13 cellular contexts compared by ENCODE assay signal in genomic region chr5:56128166-56128565, GRCh38.
DNase-seq lines count a peak whose midpoint lies in the region; ATAC-seq and TF ChIP-seq lines count a peak whose summit lies in the region.
"Had no signal": no experiment of that assay in that cellular context is flagged by ENCODE, and none has a peak within 500 bp of the region (broad histone marks: within the 10 kb centered on the region; RNA-seq: fewer than 3 reads in every experiment).

No MANE protein-coding gene starts in this region.

- peaks cover 10 to 15% of the 10 kb centered on the region in 2 donors for H3K4me1 ChIP-seq in left lung

- no peak for ATAC-seq in T-helper 17 cell
- peak; percentile 82 for ATAC-seq in activated naive CD4-positive, alpha-beta T cell treated with anti-CD3 and anti-CD28 coated beads, Interleukin-2, amount 50 U/mL, for 72 hours
- ATAC-seq in left lung, result no peak
- ATAC-seq in GM21737 (IDR thresholded peaks at IDR 0.05; ENCODE audit: unreplicated experiment), result no peak
- ATAC-seq: natural killer cell had no signal

- no peaks in the 10 kb centered on the region for H3K36me3 ChIP-seq in left lung
- H3K36me3 ChIP-seq: BE2C had no signal

- peak overlapping the region in 1 of 2 donors; percentile 15 for H3K27ac ChIP-seq in left lung

- no peaks in the 10 kb centered on the region for H3K36me3 Mint-ChIP-seq in T-helper 17 cell (ENCODE audit: low read depth)
- peaks cover 7 to 22% of the 10 kb centered on the region in 2 donors for H3K36me3 Mint-ChIP-seq in activated naive CD4-positive, alpha-beta T cell treated with anti-CD3 and anti-CD28 coated beads, Interleukin-2, amount 50 U/mL, for 72 hours
- H3K36me3 Mint-ChIP-seq: natural killer cell had no signal

- peak; percentile 19 for DNase-seq in GM12865 (ENCODE audit: low read depth)
- no peak for DNase-seq in T-helper 17 cell
- DNase-seq in activated naive CD4-positive, alpha-beta T cell treated with anti-CD3 and anti-CD28 coated beads, Interleukin-2, amount 50 U/mL, for 72 hours (ENCODE audit: low spot score in 2 of 2), result peak in 1 of 2 donors; percentile 56
- DNase-seq in stimulated activated CD4-positive, alpha-beta T cell treated with anti-CD3 and anti-CD28 coated beads, Interleukin-12 subunit alpha, Interleukin-12 subunit beta, amount 100 ng/mL, for 48 hours (ENCODE audit: low read depth in 2 of 3, low spot score in 1 of 3), result peak; percentile 43 to 50 (median 46)
- DNase-seq in NCI-H2196 treated with DMSO at 0.1 percent for 48 hours (lab: John Stamatoyannopoulos, UW; ENCODE audit: unreplicated experiment), result no peak
- DNase-seq in HPDE6-E6E7 (ENCODE audit: extremely low spot score), result no peak
- no peak for DNase-seq in left lung
- DNase-seq: BE2C; kidney; natural killer cell; NCI-H2029 treated with DMSO at 0.1 percent for 48 hours; NK-92 treated with Interleukin-12 subunit alpha and Interleukin-12 subunit beta, amount 100 ng/mL, for 24 hours had no signal

- no peaks in the 10 kb centered on the region for H3K27me3 ChIP-seq in left lung
- H3K27me3 ChIP-seq: BE2C had no signal

- H3K4me3 Mint-ChIP-seq in T-helper 17 cell, result peak overlapping the region; percentile 34
- H3K4me3 Mint-ChIP-seq: natural killer cell had no signal

- H3K4me1 Mint-ChIP-seq in T-helper 17 cell, result peaks cover 21% of the 10 kb centered on the region
- H3K4me1 Mint-ChIP-seq: natural killer cell had no signal

- TF ChIP-seq CTCF in GM12865 (IDR thresholded peaks at IDR 0.05; ENCODE audit: insufficient read depth, low read depth, low read length, missing control alignments) (no peak), left lung (IDR thresholded peaks at IDR 0.05) (no peak)

- peak overlapping the region; percentile 79 for H3K27ac Mint-ChIP-seq in T-helper 17 cell
- H3K27ac Mint-ChIP-seq in activated naive CD4-positive, alpha-beta T cell treated with anti-CD3 and anti-CD28 coated beads, Interleukin-2, amount 50 U/mL, for 72 hours, result peak overlapping the region; percentile 51 to 94
- H3K27ac Mint-ChIP-seq: natural killer cell had no signal

- H3K9me3 ChIP-seq in T-helper 17 cell (ENCODE audit: control insufficient read depth, low read length, poor library complexity, severe bottlenecking) (peaks cover 3% of the 10 kb centered on the region), left lung (no peaks in the 10 kb centered on the region)
- H3K9me3 ChIP-seq: BE2C had no signal

- H3K4me3 ChIP-seq in GM12865 (ENCODE audit: low read depth, low read length) (no peak overlapping the region), left lung (no peak overlapping the region)

- no peaks in the 10 kb centered on the region for H3K27me3 Mint-ChIP-seq in T-helper 17 cell

- H3K9me3 Mint-ChIP-seq in activated naive CD4-positive, alpha-beta T cell treated with anti-CD3 and anti-CD28 coated beads, Interleukin-2, amount 50 U/mL, for 72 hours, result peaks cover 0 to 11% of the 10 kb centered on the region in 2 donors

- intact Hi-C loops in left lung (cut with DNase I), result no loop called here

Comparison
In these comparisons a context has a peak if more than half of its experiments do, and no peak if none do; other contexts are left out.
1. DNase-seq: peak in GM12865 (single experiment) and stimulated activated CD4-positive, alpha-beta T cell treated with anti-CD3 and anti-CD28 coated beads, Interleukin-12 subunit alpha, Interleukin-12 subunit beta, amount 100 ng/mL, for 48 hours (3 of 3); none in T-helper 17 cell (0 of 3), NCI-H2196 treated with DMSO at 0.1 percent for 48 hours (single experiment), HPDE6-E6E7 (single experiment) and left lung (0 of 2).
2. ATAC-seq: peak in activated naive CD4-positive, alpha-beta T cell treated with anti-CD3 and anti-CD28 coated beads, Interleukin-2, amount 50 U/mL, for 72 hours (2 of 2); none in T-helper 17 cell (single experiment), left lung (single experiment) and GM21737 (single experiment).